35 cellular contexts compared by ENCODE assay signal in the genomic region with DNA sequence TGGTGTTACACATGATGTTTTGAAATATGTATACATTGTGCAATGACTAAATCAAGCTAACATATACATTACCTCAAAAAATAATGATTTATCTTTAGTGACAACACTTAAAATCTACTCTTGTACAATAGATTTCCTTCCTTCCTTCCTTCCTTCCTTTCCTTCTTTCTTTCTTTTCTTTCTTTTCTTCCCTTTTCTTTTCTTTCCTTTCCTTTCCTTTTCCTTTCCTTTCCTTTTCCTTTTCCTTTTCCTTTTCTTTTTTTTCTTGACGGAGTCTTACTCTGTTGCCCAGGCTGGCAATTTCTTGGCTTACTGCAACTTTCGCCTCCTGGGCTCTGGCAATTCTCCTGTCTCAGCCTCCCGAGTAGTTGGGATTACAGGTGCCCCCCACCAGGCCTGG.
"Had no signal": no experiment of that assay in that cellular context is flagged by ENCODE, and none has a peak within 500 bp of the region (broad histone marks: within the 10 kb centered on the region; RNA-seq: fewer than 3 reads in every experiment).

No MANE protein-coding gene starts in this region.

- H3K27ac ChIP-seq: KMS-11 had no signal

- H3K4me3 ChIP-seq: MG63 had no signal

- H3K36me3 ChIP-seq: MG63 had no signal

- H3K9me3 ChIP-seq: MG63 had no signal

- DNase-seq: Karpas-422, Kasumi-1, MG63, MM.1S, MV-4-11, NCI-H1048, NCI-H1092, NCI-H1092 treated with DMSO at 0.1 percent for 48 hours, NCI-H1105, NCI-H1105 treated with DMSO at 0.1 percent for 48 hours, NCI-H1417, NCI-H1417 treated with DMSO at 0.1 percent for 48 hours, NCI-H1436, NCI-H1436 treated with DMSO at 0.1 percent for 48 hours, NCI-H146, NCI-H1694, NCI-H1694 treated with DMSO at 0.1 percent for 48 hours, NCI-H187, NCI-H187 treated with DMSO at 0.1 percent for 48 hours, NCI-H1930, NCI-H2029, NCI-H2029 treated with DMSO at 0.1 percent for 48 hours, NCI-H2081, NCI-H2081 treated with DMSO at 0.1 percent for 48 hours, NCI-H2107, NCI-H2171, NCI-H2171 treated with DMSO at 0.1 percent for 48 hours, NCI-H2227 treated with DMSO at 0.1 percent for 48 hours, NCI-H226, NCI-H345, NCI-H446, NCI-H446 treated with DMSO at 0.1 percent for 48 hours, NCI-H510A, NCI-H510A treated with DMSO at 0.1 percent for 48 hours had no signal
